In the genomic region with DNA sequence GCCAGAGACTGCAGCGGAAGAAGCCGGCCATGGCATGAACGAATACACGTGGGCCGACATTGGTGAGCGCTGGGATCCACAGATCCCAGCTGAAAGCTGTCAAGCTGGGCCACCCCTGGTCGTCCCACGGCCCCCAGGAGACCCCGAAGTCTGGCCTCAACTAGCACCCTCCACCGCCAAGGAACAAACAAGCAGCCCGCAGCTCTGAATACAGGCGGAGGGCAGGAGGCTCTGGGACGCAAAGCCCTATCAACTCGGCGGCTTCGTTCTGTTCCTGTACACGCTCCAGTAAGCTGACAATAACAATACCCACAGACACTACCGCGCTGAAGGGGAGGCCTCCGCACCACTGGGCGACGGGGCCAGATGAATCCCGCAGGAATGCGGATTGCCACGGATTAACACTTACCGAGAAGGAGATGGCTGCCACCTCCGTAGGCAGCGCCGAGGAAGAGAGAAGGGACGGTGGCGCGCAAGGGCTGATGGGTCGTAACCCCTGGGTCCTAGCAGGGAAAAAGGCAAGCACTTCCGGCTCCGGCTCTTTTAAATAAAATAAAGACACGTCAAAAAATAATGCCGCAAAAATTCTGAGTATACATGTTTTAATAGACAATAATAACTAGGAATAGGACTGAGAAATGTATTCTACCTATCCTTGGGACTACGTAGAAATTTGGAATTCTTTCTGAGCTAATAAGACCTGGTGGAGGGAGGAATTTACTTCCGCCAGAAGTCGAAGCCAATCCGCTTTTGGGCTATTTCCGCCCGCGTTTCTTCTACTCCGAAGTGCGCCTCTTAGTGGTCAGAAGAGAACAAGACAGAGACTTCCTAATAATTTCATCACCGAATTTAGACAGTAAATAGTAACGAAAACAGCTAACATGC, we compare ENCODE assay signal across 8 cellular contexts. TPM values are rescaled to one million over a fixed set of nuclear protein-coding genes. Genes with fewer than 3 reads are reported as not detected.
DNase-seq lines count a peak whose midpoint lies in the region; ATAC-seq and TF ChIP-seq lines count a peak whose summit lies in the region.

A gene (minus strand): TSS at position 481 of the 885 bp plus-strand sequence. CDS start 1,328 bp downstream, outside the sequence.

- no peaks in the 10 kb centered on the region for H3K9me3 ChIP-seq in spleen

- TF ChIP-seq CTCF in AG09309 (IDR thresholded peaks at IDR 0.05; ENCODE audit: control insufficient read depth, insufficient read depth, low read depth, low read length, missing control alignments) (peak; percentile 75), WTC11 (IDR thresholded peaks at IDR 0.05) (peak; percentile 18; the same call in 1 of the 2 replicates), cardiac fibroblast (IDR thresholded peaks at IDR 0.05; ENCODE audit: low read depth, low read length) (peak; percentile 82), spleen (IDR thresholded peaks at IDR 0.05 in 8 of 11, conservative IDR thresholded peaks at IDR 0.05 in 3 of 11) (peak; percentile 76 to 93 (median 86))

- H3K4me3 Mint-ChIP-seq in WTC11: peak within 1 kb of the TSS; percentile 98

- WGBS in spleen, 5 donors: 0 to 1% (median 1%) methylated on average over 32 to 48 of the region's 48 CpGs

- DNase-seq in AG09309 (ENCODE audit: low read depth) (peak; percentile 92), NCI-H226 (peak; percentile 75), WTC11 (ENCODE audit: low spot score) (peak; percentile 76), cardiac fibroblast (ENCODE audit: low read depth in 2 of 2) (peak; percentile 98 to 99), inferior parietal cortex (ENCODE audit: extremely low spot score) (peak; percentile 96), spleen (peak; percentile 95)

- H3K27me3 Mint-ChIP-seq in WTC11 (ENCODE audit: low read depth): peaks cover 3% of the 10 kb centered on the region

- peaks cover 0 to 40% (median 33%) of the 10 kb centered on the region in 6 donors for H3K36me3 ChIP-seq in spleen

- H3K4me3 ChIP-seq in AG09309 (ENCODE audit: control insufficient read depth, low read depth, low read length) (peak within 1 kb of the TSS; percentile 96), cardiac fibroblast (replicated peaks in 1 of 2; ENCODE audit: low read depth in 2 of 2, low read length in 2 of 2) (peak within 1 kb of the TSS; percentile 75 to 96), spleen (peak within 1 kb of the TSS; percentile 47 to 96 (median 86))

- H3K27ac Mint-ChIP-seq in WTC11: peak within 1 kb of the TSS; percentile 99

- no peaks in the 10 kb centered on the region for H3K27me3 ChIP-seq in spleen (replicated peaks in 1 of 7)

- H3K4me1 Mint-ChIP-seq in WTC11: peaks cover 51% of the 10 kb centered on the region

- POLR2A ChIA-PET in WTC11 (lab: Charles Lee): interaction anchor here (0.6 to 1.3 kb wide), 4 partner anchors 9 to 284 kb away, joined by 3 to 6 read pairs (median 4); a partner anchor contains a TSS

- TF ChIP-seq POLR2A in GM18951 (IDR thresholded peaks at IDR 0.05; ENCODE audit: extremely low read depth, insufficient read depth, insufficient read length): peak; percentile 96
- peak; percentile 36 to 81 (median 68) for TF ChIP-seq POLR2A in spleen (IDR thresholded peaks at IDR 0.05)

- in situ Hi-C loops in GM18951 (cut with MboI; ENCODE audit: low sequenced_read_pairs, unreplicated experiment): no loop called here

- peaks cover 12% of the 10 kb centered on the region for H3K9me3 Mint-ChIP-seq in WTC11

- CTCF ChIA-PET in WTC11 (lab: Charles Lee): interaction anchor here (0.6 to 2.7 kb wide), 28 partner anchors 9 to 388 kb away, joined by 3 to 15 read pairs (median 5); a partner anchor contains a TSS

- peaks cover 58% of the 10 kb centered on the region for H3K36me3 Mint-ChIP-seq in WTC11

- intact Hi-C loops in spleen (cut with DNase I; ENCODE audit: low total_unique reads): no loop called here

- peaks cover 16 to 50% (median 42%) of the 10 kb centered on the region in 6 donors for H3K4me1 ChIP-seq in spleen

- ATAC-seq in HG03196 (IDR thresholded peaks at IDR 0.05; ENCODE audit: unreplicated experiment) (peak; percentile 88), WTC11 (peak; percentile 78)

- H3K27ac ChIP-seq in spleen: peak within 1 kb of the TSS; percentile 88 to 98 (median 94)

TF ChIP-seq in WTC11, 78 proteins besides CTCF, POLR2A, EP300 and RAD21 (continues in another document):
- no peak for TF ChIP-seq TEAD4 (CRISPR knock-in tag; IDR thresholded peaks at IDR 0.05)
- TF ChIP-seq, protein P1, sequence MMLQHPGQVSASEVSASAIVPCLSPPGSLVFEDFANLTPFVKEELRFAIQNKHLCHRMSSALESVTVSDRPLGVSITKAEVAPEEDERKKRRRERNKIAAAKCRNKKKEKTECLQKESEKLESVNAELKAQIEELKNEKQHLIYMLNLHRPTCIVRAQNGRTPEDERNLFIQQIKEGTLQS (CRISPR knock-in tag; conservative IDR thresholded peaks at IDR 0.05): no peak
- TF ChIP-seq, protein P2, sequence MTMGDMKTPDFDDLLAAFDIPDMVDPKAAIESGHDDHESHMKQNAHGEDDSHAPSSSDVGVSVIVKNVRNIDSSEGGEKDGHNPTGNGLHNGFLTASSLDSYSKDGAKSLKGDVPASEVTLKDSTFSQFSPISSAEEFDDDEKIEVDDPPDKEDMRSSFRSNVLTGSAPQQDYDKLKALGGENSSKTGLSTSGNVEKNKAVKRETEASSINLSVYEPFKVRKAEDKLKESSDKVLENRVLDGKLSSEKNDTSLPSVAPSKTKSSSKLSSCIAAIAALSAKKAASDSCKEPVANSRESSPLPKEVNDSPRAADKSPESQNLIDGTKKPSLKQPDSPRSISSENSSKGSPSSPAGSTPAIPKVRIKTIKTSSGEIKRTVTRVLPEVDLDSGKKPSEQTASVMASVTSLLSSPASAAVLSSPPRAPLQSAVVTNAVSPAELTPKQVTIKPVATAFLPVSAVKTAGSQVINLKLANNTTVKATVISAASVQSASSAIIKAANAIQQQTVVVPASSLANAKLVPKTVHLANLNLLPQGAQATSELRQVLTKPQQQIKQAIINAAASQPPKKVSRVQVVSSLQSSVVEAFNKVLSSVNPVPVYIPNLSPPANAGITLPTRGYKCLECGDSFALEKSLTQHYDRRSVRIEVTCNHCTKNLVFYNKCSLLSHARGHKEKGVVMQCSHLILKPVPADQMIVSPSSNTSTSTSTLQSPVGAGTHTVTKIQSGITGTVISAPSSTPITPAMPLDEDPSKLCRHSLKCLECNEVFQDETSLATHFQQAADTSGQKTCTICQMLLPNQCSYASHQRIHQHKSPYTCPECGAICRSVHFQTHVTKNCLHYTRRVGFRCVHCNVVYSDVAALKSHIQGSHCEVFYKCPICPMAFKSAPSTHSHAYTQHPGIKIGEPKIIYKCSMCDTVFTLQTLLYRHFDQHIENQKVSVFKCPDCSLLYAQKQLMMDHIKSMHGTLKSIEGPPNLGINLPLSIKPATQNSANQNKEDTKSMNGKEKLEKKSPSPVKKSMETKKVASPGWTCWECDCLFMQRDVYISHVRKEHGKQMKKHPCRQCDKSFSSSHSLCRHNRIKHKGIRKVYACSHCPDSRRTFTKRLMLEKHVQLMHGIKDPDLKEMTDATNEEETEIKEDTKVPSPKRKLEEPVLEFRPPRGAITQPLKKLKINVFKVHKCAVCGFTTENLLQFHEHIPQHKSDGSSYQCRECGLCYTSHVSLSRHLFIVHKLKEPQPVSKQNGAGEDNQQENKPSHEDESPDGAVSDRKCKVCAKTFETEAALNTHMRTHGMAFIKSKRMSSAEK (CRISPR knock-in tag; IDR thresholded peaks at IDR 0.05; ENCODE audit: borderline replicate concordance): no peak; the same call in 1 of the 2 replicates
- TF ChIP-seq ZNF121 (CRISPR knock-in tag; IDR thresholded peaks at IDR 0.05): no peak
- TF ChIP-seq ZNF671 (CRISPR knock-in tag; IDR thresholded peaks at IDR 0.05): no peak
- TF ChIP-seq JUN (CRISPR knock-in tag; IDR thresholded peaks at IDR 0.05): 0 out of 2 replicates have a peak, but pooled peaks have one; percentile 15
- TF ChIP-seq NFE2L1 (CRISPR knock-in tag; IDR thresholded peaks at IDR 0.05): no peak
- TF ChIP-seq ZNF396 (CRISPR knock-in tag; IDR thresholded peaks at IDR 0.05; ENCODE audit: borderline replicate concordance): no peak
- no peak for TF ChIP-seq NR1H2 (CRISPR knock-in tag; IDR thresholded peaks at IDR 0.05)
- no peak for TF ChIP-seq PRRX2 (CRISPR knock-in tag; IDR thresholded peaks at IDR 0.05)
- TF ChIP-seq, protein P3, sequence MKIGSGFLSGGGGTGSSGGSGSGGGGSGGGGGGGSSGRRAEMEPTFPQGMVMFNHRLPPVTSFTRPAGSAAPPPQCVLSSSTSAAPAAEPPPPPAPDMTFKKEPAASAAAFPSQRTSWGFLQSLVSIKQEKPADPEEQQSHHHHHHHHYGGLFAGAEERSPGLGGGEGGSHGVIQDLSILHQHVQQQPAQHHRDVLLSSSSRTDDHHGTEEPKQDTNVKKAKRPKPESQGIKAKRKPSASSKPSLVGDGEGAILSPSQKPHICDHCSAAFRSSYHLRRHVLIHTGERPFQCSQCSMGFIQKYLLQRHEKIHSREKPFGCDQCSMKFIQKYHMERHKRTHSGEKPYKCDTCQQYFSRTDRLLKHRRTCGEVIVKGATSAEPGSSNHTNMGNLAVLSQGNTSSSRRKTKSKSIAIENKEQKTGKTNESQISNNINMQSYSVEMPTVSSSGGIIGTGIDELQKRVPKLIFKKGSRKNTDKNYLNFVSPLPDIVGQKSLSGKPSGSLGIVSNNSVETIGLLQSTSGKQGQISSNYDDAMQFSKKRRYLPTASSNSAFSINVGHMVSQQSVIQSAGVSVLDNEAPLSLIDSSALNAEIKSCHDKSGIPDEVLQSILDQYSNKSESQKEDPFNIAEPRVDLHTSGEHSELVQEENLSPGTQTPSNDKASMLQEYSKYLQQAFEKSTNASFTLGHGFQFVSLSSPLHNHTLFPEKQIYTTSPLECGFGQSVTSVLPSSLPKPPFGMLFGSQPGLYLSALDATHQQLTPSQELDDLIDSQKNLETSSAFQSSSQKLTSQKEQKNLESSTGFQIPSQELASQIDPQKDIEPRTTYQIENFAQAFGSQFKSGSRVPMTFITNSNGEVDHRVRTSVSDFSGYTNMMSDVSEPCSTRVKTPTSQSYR (CRISPR knock-in tag; IDR thresholded peaks at IDR 0.05): peak; percentile 72; the same call in 1 of the 2 replicates

RNA-seq across cellular contexts. Expression of the gene that starts here (rescaled TPM):
- 1,643 to 1,831 TPM (median 1,818 TPM) in 3 replicates for total RNA-seq in WTC11 (2021)
- total RNA-seq in spleen: 1,000 to 10,000 TPM in 6 of 7 donors, 100 to 1,000 TPM in 1; 911 to 1,835 (median 1,346) TPM
- polyA plus RNA-seq in spleen: 1,000 to 10,000 TPM; 3,289 to 6,164 (median 6,022) TPM

Comparison
In these comparisons a context has a peak if more than half of its experiments do, and no peak if none do; other contexts are left out.
1. Peak in every context shown above with its lines: DNase-seq, ATAC-seq, H3K4me3 ChIP-seq and H3K27ac ChIP-seq.
2. CTCF ChIP-seq: peak in every context shown above with its lines; median percentile 86 in spleen; 82 in cardiac fibroblast; 75 in AG09309; 18 in WTC11.